In genomic region chr20:45857836-45858250, GRCh38 we compare ENCODE assay signal across 8 cellular contexts. TPM values are rescaled to one million over a fixed set of nuclear protein-coding genes. Genes with fewer than 3 reads are reported as not detected.
DNase-seq lines count a peak whose midpoint lies in the region; ATAC-seq and TF ChIP-seq lines count a peak whose summit lies in the region.

No MANE protein-coding gene starts in this region.

- 13 to 27% methylated on average over 3 to 4 of the region's 14 CpGs for WGBS in gastroesophageal sphincter (ENCODE audit: low coverage in 1 of 2), 2 donors

- TF ChIP-seq POLR2A in gastroesophageal sphincter (IDR thresholded peaks at IDR 0.05) (no peak), gastrocnemius medialis (IDR thresholded peaks at IDR 0.05) (no peak)

- peaks cover 0 to 3% (median 2%) of the 10 kb centered on the region in 3 donors for H3K27me3 Mint-ChIP-seq in CD14-positive monocyte (ENCODE audit: low read depth in 3 of 3)

- intact Hi-C loops in CD14-positive monocyte (cut with micrococcal nuclease) (loop anchor here in 1 of 2 donors (5.0 kb wide), 1 partner anchor 34 kb away; the partner anchor contains the start of genes CTSA and NEURL2), gastrocnemius medialis (cut with DNase I; ENCODE audit: low total_unique reads) (loop anchor here (1.0 to 2.0 kb wide), 3 partner anchors 23 to 59 kb away; partner anchors contain the start of gene ZSWIM1)

- no peaks in the 10 kb centered on the region for H3K27me3 ChIP-seq in gastroesophageal sphincter
- H3K27me3 ChIP-seq in gastrocnemius medialis = no peaks in the 10 kb centered on the region

- H3K9me3 Mint-ChIP-seq in CD14-positive monocyte = no peaks in the 10 kb centered on the region

- no peak for TF ChIP-seq CTCF in CD14-positive monocyte (IDR thresholded peaks at IDR 0.05)
- no peak for TF ChIP-seq CTCF in VCaP (conservative IDR thresholded peaks at IDR 0.05)
- no peak for TF ChIP-seq CTCF in gastroesophageal sphincter (IDR thresholded peaks at IDR 0.05)
- no peak for TF ChIP-seq CTCF in gastrocnemius medialis (IDR thresholded peaks at IDR 0.05 in 4 of 5, conservative IDR thresholded peaks at IDR 0.05 in 1 of 5)

- H3K4me3 ChIP-seq in gastroesophageal sphincter (peak overlapping the region; percentile 75 to 92), gastrocnemius medialis (peak overlapping the region; percentile 83 to 88 (median 86))

- H3K4me3 Mint-ChIP-seq in CD14-positive monocyte = peak overlapping the region; percentile 89 to 95

- H3K27ac Mint-ChIP-seq in CD14-positive monocyte = peak overlapping the region; percentile 90 to 97 (median 97)

- peak overlapping the region; percentile 90 for H3K27ac ChIP-seq in VCaP
- H3K27ac ChIP-seq in gastroesophageal sphincter = peak overlapping the region; percentile 37 to 92 (median 83)
- H3K27ac ChIP-seq in gastrocnemius medialis = peak overlapping the region; percentile 82 to 93 (median 87)

- H3K36me3 ChIP-seq in gastroesophageal sphincter (peaks cover 0 to 20% of the 10 kb centered on the region in 2 donors), gastrocnemius medialis (peaks cover 0 to 10% of the 10 kb centered on the region in 2 donors)

- in situ Hi-C loops in gastrocnemius medialis (cut with MboI; ENCODE audit: low sequenced_read_pairs in 4 of 4) = no loop called here

- H3K9me3 ChIP-seq in gastroesophageal sphincter (no peaks in the 10 kb centered on the region), gastrocnemius medialis (no peaks in the 10 kb centered on the region)

- H3K4me1 ChIP-seq in gastroesophageal sphincter (peaks cover 3 to 53% (median 21%) of the 10 kb centered on the region in 3 donors), gastrocnemius medialis (peaks cover 38 to 39% of the 10 kb centered on the region in 2 donors)

- peaks cover 19 to 30% of the 10 kb centered on the region in 2 donors for H3K36me3 Mint-ChIP-seq in CD14-positive monocyte

- ATAC-seq in GM19025 (IDR thresholded peaks at IDR 0.05; ENCODE audit: low read depth, unreplicated experiment) (peak; percentile 7), HG03175 (IDR thresholded peaks at IDR 0.05; ENCODE audit: unreplicated experiment) (peak; percentile 22), gastroesophageal sphincter (peak; percentile 2), gastrocnemius medialis (no peak)

- TF ChIP-seq EP300 in gastroesophageal sphincter (IDR thresholded peaks at IDR 0.05) = no peak

- no peak for DNase-seq in CD14-positive monocyte (ENCODE audit: low spot score)
- DNase-seq in gastrocnemius medialis = no peak
- no peak for DNase-seq in D341Med (ENCODE audit: low spot score)
- no peak for DNase-seq in foreskin melanocyte

- peaks cover 33% of the 10 kb centered on the region for H3K4me1 Mint-ChIP-seq in CD14-positive monocyte

RNA-seq across cellular contexts. Expression of gene ZSWIM3, which starts 0.4 kb away (rescaled TPM):
- polyA plus RNA-seq in CD14-positive monocyte = under 1 TPM; 0.29 to 0.64 TPM
- 1 to 10 TPM; 2.8 to 5.0 (median 4.4) TPM for total RNA-seq in gastroesophageal sphincter
- total RNA-seq in gastrocnemius medialis = 1 to 10 TPM; 1.3 to 3.3 (median 2.1) TPM

RNA-seq across cellular contexts. Expression of gene ACOT8, which starts 0.7 kb away (rescaled TPM):
- 10 to 100 TPM; 40.9 to 52.4 TPM for polyA plus RNA-seq in CD14-positive monocyte
- total RNA-seq in gastroesophageal sphincter (10 to 100 TPM; 27.2 to 49.8 (median 29.9) TPM), gastrocnemius medialis (10 to 100 TPM; 32.3 to 66.2 (median 41.4) TPM)

RNA-seq across cellular contexts. Expression of gene ZSWIM1, which starts 23.2 kb away (rescaled TPM):
- polyA plus RNA-seq in CD14-positive monocyte = 1 to 10 TPM; 2.5 to 2.6 TPM
- total RNA-seq in gastroesophageal sphincter (10 to 100 TPM in 1 of 4 donors, 1 to 10 TPM in 3; 6.6 to 11.9 (median 9.1) TPM), gastrocnemius medialis (1 to 10 TPM; 5.7 to 8.5 (median 6.9) TPM)

RNA-seq across cellular contexts. Expression of gene SNX21, which starts 24.2 kb away (rescaled TPM):
- 10 to 100 TPM; 11.2 to 12.7 TPM for polyA plus RNA-seq in CD14-positive monocyte
- total RNA-seq in gastroesophageal sphincter = 10 to 100 TPM; 45.9 to 76.3 (median 59.7) TPM
- 100 to 1,000 TPM in 2 of 4 donors, 10 to 100 TPM in 2; 35.8 to 114 (median 79.0) TPM for total RNA-seq in gastrocnemius medialis

RNA-seq across cellular contexts. Expression of gene SPATA25, which starts 29.6 kb away (rescaled TPM):
- not detected for polyA plus RNA-seq in CD14-positive monocyte
- 1 to 10 TPM in 3 of 4 donors, not detected in 1; 4.2 to 7.9 (median 5.1) TPM for total RNA-seq in gastroesophageal sphincter
- total RNA-seq in gastrocnemius medialis = 1 to 10 TPM in 2 of 4 donors, under 1 TPM in 1, not detected in 1; 0.71 to 4.1 (median 1.8) TPM

Comparison
In these comparisons a context has a peak if more than half of its experiments do, and no peak if none do; other contexts are left out.
1. ATAC-seq: peak in GM19025 (single experiment), HG03175 (single experiment) and gastroesophageal sphincter (single experiment); none in gastrocnemius medialis (0 of 2).
2. Peak in every context shown above with its lines, with median percentiles within 50 percentile points of each other: H3K27ac ChIP-seq.